In genomic region chr19:13299838-13300237, GRCh38 we compare ENCODE assay signal across 17 cellular contexts.
DNase-seq lines count a peak whose midpoint lies in the region; ATAC-seq and TF ChIP-seq lines count a peak whose summit lies in the region.
"Had no signal": no experiment of that assay in that cellular context is flagged by ENCODE, and none has a peak within 500 bp of the region (broad histone marks: within the 10 kb centered on the region; RNA-seq: fewer than 3 reads in every experiment).

No MANE protein-coding gene starts in this region.

- peak overlapping the region; percentile 41 for H3K4me3 Mint-ChIP-seq in activated T-helper 17 cell treated with anti-CD3 and anti-CD28 coated beads, Interleukin-2, amount 50 U/mL, for 72 hours

- H3K36me3 Mint-ChIP-seq in activated T-helper 17 cell treated with anti-CD3 and anti-CD28 coated beads, Interleukin-2, amount 50 U/mL, for 72 hours (ENCODE audit: low read depth): no peaks in the 10 kb centered on the region

- H3K9me3 Mint-ChIP-seq in activated T-helper 17 cell treated with anti-CD3 and anti-CD28 coated beads, Interleukin-2, amount 50 U/mL, for 72 hours: no peaks in the 10 kb centered on the region

- H3K27me3 Mint-ChIP-seq in activated T-helper 17 cell treated with anti-CD3 and anti-CD28 coated beads, Interleukin-2, amount 50 U/mL, for 72 hours: peaks cover 40% of the 10 kb centered on the region

- no peaks in the 10 kb centered on the region for H3K36me3 ChIP-seq in upper lobe of left lung

- H3K4me1 ChIP-seq in foreskin keratinocyte (no peaks in the 10 kb centered on the region), upper lobe of left lung (peaks cover 0 to 8% (median 1%) of the 10 kb centered on the region in 4 donors)

- H3K4me1 Mint-ChIP-seq in activated T-helper 17 cell treated with anti-CD3 and anti-CD28 coated beads, Interleukin-2, amount 50 U/mL, for 72 hours: peaks cover 3% of the 10 kb centered on the region

- DNase-seq in NCI-H2171 treated with DMSO at 0.1 percent for 48 hours (lab: John Stamatoyannopoulos, UW) (peak; percentile 7), NCI-H2171 (lab: John Stamatoyannopoulos, UW) (no peak), LNCaP clone FGC (ENCODE audit: low read depth) (no peak), foreskin keratinocyte (no peak), iPS-NIHi7 (ENCODE audit: extremely low spot score) (no peak), upper lobe of left lung (no peak)
- DNase-seq in stimulated activated CD4-positive, alpha-beta T cell treated with anti-CD3 and anti-CD28 coated beads, Interleukin-1b, Interleukin-23, amount 100 ng/mL, for 48 hours: no peak
- DNase-seq: DMS53, H7, NCI-H1105 treated with DMSO at 0.1 percent for 48 hours, NCI-H2029 treated with DMSO at 0.1 percent for 48 hours, NCI-H2227 treated with DMSO at 0.1 percent for 48 hours, NCI-H524 treated with DMSO at 0.1 percent for 48 hours had no signal

- TF ChIP-seq CTCF in LNCaP clone FGC (IDR thresholded peaks at IDR 0.05; ENCODE audit: control insufficient read depth, extremely low read depth, insufficient read depth): peak; percentile 50
- peak; percentile 3 for TF ChIP-seq CTCF in foreskin keratinocyte (conservative IDR thresholded peaks at IDR 0.05)
- no peak for TF ChIP-seq CTCF in upper lobe of left lung (IDR thresholded peaks at IDR 0.05)

- H3K27ac ChIP-seq in foreskin keratinocyte (no peak overlapping the region), upper lobe of left lung (no peak overlapping the region)
- H3K27ac ChIP-seq: HL-60, KMS-11 had no signal

- no peak for TF ChIP-seq EP300 in upper lobe of left lung (IDR thresholded peaks at IDR 0.05)

- H3K27me3 ChIP-seq in foreskin keratinocyte (peaks cover 28% of the 10 kb centered on the region), upper lobe of left lung (peaks cover 0 to 10% (median 6%) of the 10 kb centered on the region in 4 donors)

- H3K9me3 ChIP-seq in upper lobe of left lung: no peaks in the 10 kb centered on the region

- H3K27ac Mint-ChIP-seq in activated T-helper 17 cell treated with anti-CD3 and anti-CD28 coated beads, Interleukin-2, amount 50 U/mL, for 72 hours: no peak overlapping the region

- no peak for TF ChIP-seq POLR2A in upper lobe of left lung (IDR thresholded peaks at IDR 0.05)

- H3K4me3 ChIP-seq in LNCaP clone FGC (ENCODE audit: low read depth, low read length) (no peak overlapping the region), upper lobe of left lung (no peak overlapping the region)

- 66 to 70% methylated on average over 10 of the region's 10 CpGs for WGBS in upper lobe of left lung, 2 donors

- ATAC-seq in activated T-helper 17 cell treated with anti-CD3 and anti-CD28 coated beads, Interleukin-2, amount 50 U/mL, for 72 hours (replicated peaks): no peak
- ATAC-seq in foreskin keratinocyte (no peak), upper lobe of left lung (ENCODE audit: low FRiP score in 2 of 2) (no peak)
- ATAC-seq: Right ventricle myocardium inferior had no signal

Comparison
In these comparisons a context has a peak if more than half of its experiments do, and no peak if none do; other contexts are left out.
1. CTCF ChIP-seq: peak in LNCaP clone FGC (single experiment) and foreskin keratinocyte (single experiment); none in upper lobe of left lung (0 of 6).